27 cellular contexts compared by ENCODE assay signal in the genomic region with DNA sequence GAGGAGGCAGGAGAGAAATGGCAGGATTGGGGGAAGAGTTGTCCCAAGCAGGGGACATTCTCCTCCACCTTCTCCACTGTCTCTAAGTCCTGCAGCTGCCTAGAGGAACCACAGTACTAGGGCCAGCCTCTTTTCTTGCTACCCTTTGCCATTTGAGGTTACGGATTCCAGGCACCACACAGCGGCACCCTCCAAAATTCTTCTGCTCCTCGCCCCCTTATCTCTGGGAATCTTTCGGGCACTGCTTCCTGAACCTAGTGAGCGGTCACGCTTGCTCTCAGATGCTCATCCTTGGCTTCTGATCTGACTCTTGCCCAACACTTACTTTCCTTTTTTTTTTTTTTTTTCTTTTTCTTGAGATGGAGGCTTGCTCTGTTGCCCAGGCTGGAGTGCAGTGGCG.
"Had no signal": no experiment of that assay in that cellular context is flagged by ENCODE, and none has a peak within 500 bp of the region (broad histone marks: within the 10 kb centered on the region; RNA-seq: fewer than 3 reads in every experiment).

No MANE protein-coding gene starts in this region.

- H3K9me3 ChIP-seq: adrenal gland, Peyer's patch, SJCRH30, SK-N-SH had no signal

- H3K4me3 ChIP-seq: adrenal gland, Peyer's patch, SJCRH30 had no signal

- H3K9ac ChIP-seq: SK-N-SH had no signal

- FAIRE-seq: colon had no signal

- H3K4me2 ChIP-seq: SK-N-SH had no signal

- H3K27ac Mint-ChIP-seq: activated T-helper 2 cell treated with anti-CD3 and anti-CD28 coated beads, Interferon-gamma antibody, Interleukin-2, Interleukin-4, amounts not matched to agents 10 μg/mL and 5 μg/mL and 100 μg/mL, durations not matched to agents 14 hours and 24 hours and 36 hours; WTC11 had no signal

- H3K9me3 Mint-ChIP-seq: activated naive CD8-positive, alpha-beta T cell treated with anti-CD3 and anti-CD28 coated beads, Interleukin-2, amount 10 ng/mL, durations not matched to agents 7 days and 5 days; activated T-helper 2 cell treated with anti-CD3 and anti-CD28 coated beads, Interferon-gamma antibody, Interleukin-2, Interleukin-4, amounts not matched to agents 10 μg/mL and 5 μg/mL and 100 μg/mL, durations not matched to agents 14 hours and 24 hours and 36 hours; WTC11 had no signal

- H3K27me3 ChIP-seq: adrenal gland, Peyer's patch, SJCRH30 had no signal

- ATAC-seq: WTC11 had no signal

- H3K4me3 Mint-ChIP-seq: activated naive CD8-positive, alpha-beta T cell treated with anti-CD3 and anti-CD28 coated beads, Interleukin-2, amount 10 ng/mL, durations not matched to agents 7 days and 5 days; WTC11 had no signal

- H3K27ac ChIP-seq: adrenal gland, Peyer's patch, RWPE1, SJCRH30 had no signal

- DNase-seq: activated CD4-positive, alpha-beta T cell treated with anti-CD3 and anti-CD28 coated beads for 48 hours; activated CD4-positive, alpha-beta T cell treated with anti-CD3 and anti-CD28 coated beads, Interleukin-2, amount 50 U/mL, for 48 hours; activated CD4-positive, CD25-positive, alpha-beta regulatory T cell treated with anti-CD3 and anti-CD28 coated beads, Interleukin-2, amount 50 U/mL, for 72 hours; activated naive CD4-positive, alpha-beta T cell treated with anti-CD3 and anti-CD28 coated beads, Interleukin-2, amount 50 U/mL, for 16 hours; activated naive CD8-positive, alpha-beta T cell treated with anti-CD3 and anti-CD28 coated beads, Interleukin-2, amount 10 ng/mL, durations not matched to agents 7 days and 5 days; activated T-cell treated with anti-CD3 and anti-CD28 coated beads for 4 hours; activated T-cell treated with anti-CD3 and anti-CD28 coated beads, Interleukin-2, amount 50 U/mL, for 48 hours; adrenal gland; anterior cingulate cortex; cerebellar nuclear complex; MV-4-11; NCI-H1092 treated with DMSO at 0.1 percent for 48 hours; NCI-H1417 treated with DMSO at 0.1 percent for 48 hours; NCI-H1694; NCI-H2029; NCI-H2107; NCI-H510A treated with DMSO at 0.1 percent for 48 hours; NCI-H69; Peyer's patch; Right ventricle myocardium superior; SJCRH30; SK-N-SH; SW 1271 had no signal

- H3K36me3 ChIP-seq: adrenal gland, Peyer's patch, SJCRH30 had no signal
